ENCODE assay signal across 27 cellular contexts in the genomic region with DNA sequence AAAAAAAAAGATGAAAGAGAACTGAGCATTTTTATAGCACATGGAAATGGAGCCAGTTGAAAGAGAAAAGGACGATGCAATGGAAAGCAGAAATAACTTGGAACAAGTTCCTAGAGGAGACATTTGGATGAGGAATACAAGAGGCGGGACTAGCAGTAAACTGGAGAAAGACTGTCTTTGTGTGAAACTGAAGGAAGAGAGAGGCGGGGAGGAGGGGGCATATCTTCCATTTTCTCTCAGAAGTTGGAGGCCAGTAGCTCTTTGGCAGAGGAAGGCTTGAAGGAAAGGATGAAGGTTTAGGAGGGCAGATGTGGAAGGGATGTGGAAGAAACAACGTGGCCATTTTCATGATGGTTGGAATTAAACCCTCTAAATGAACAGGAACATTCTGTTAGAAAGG. TPM values are rescaled to one million over a fixed set of nuclear protein-coding genes. Genes with fewer than 3 reads are reported as not detected.
DNase-seq lines count a peak whose midpoint lies in the region; ATAC-seq, FAIRE-seq and TF ChIP-seq lines count a peak whose summit lies in the region.
"Had no signal": no experiment of that assay in that cellular context is flagged by ENCODE, and none has a peak within 500 bp of the region (broad histone marks: within the 10 kb centered on the region; RNA-seq: fewer than 3 reads in every experiment).

No MANE protein-coding gene starts in this region.

- peak overlapping the region; percentile 62 for H3K4me2 ChIP-seq in HepG2 (ENCODE audit: low read depth, low read length)

- no peaks in the 10 kb centered on the region for H3K27me3 ChIP-seq in HepG2 (ENCODE audit: control insufficient read depth in 1 of 2, insufficient read depth in 2 of 2, low read length in 2 of 2)
- H3K27me3 ChIP-seq in right lobe of liver = no peaks in the 10 kb centered on the region
- H3K27me3 ChIP-seq in right cardiac atrium (ENCODE audit: control insufficient read depth, insufficient read depth) = no peaks in the 10 kb centered on the region
- H3K27me3 ChIP-seq in rectal smooth muscle tissue (ENCODE audit: control insufficient read depth, insufficient read depth, low read length) = no peaks in the 10 kb centered on the region
- no peaks in the 10 kb centered on the region for H3K27me3 ChIP-seq in spleen (replicated peaks in 1 of 7)
- H3K27me3 ChIP-seq: pancreas had no signal

- TF ChIP-seq POLR2A in HepG2 (IDR thresholded peaks at IDR 0.05; ENCODE audit: insufficient read depth in 1 of 2, low read depth in 2 of 2, low read length in 2 of 2) (no peak), right lobe of liver (IDR thresholded peaks at IDR 0.05) (no peak), spleen (IDR thresholded peaks at IDR 0.05) (no peak)

- H3K9ac ChIP-seq in HepG2 (ENCODE audit: insufficient read depth, low read depth, low read length) (peak overlapping the region; percentile 78), rectal smooth muscle tissue (ENCODE audit: low read length) (no peak overlapping the region)

- H2AFZ ChIP-seq in HepG2 (ENCODE audit: low read length) = no peak overlapping the region

- DNase-seq in HepG2 (ENCODE audit: low spot score) (peak; percentile 51), right lobe of liver (no peak), right cardiac atrium (no peak), spleen (no peak), GDM1 (lab: John Stamatoyannopoulos, UW) (no peak), NCI-H1930 (lab: John Stamatoyannopoulos, UW) (no peak)
- DNase-seq: activated CD4-positive, alpha-beta T cell treated with anti-CD3 and anti-CD28 coated beads, Interleukin-2, amount 10 ng/mL, durations not matched to agents 7 days and 5 days; activated CD8-positive, alpha-beta memory T cell treated with anti-CD3 and anti-CD28 coated beads, Interleukin-2, amount 10 ng/mL, durations not matched to agents 7 days and 5 days; activated naive CD4-positive, alpha-beta T cell treated with anti-CD3 and anti-CD28 coated beads, Interleukin-2, amount 50 U/mL, for 16 hours; Calu3; erythroblast; gastrocnemius medialis; naive thymus-derived CD8-positive, alpha-beta T cell; NCI-H1105; NCI-H2107; NK-92 treated with Interleukin-12 subunit alpha and Interleukin-12 subunit beta, amount 100 ng/mL, for 24 hours; pancreas; stimulated activated CD4-positive, alpha-beta T cell treated with anti-CD3 and anti-CD28 coated beads, Interleukin-4, amount 100 ng/mL, for 1 hour; stimulated activated naive CD4-positive, alpha-beta T cell had no signal

- H3K4me1 ChIP-seq in HepG2 (ENCODE audit: insufficient read depth, low read length) = peaks cover 87% of the 10 kb centered on the region
- peaks cover 0 to 9% (median 0%) of the 10 kb centered on the region in 4 donors for H3K4me1 ChIP-seq in right lobe of liver
- H3K4me1 ChIP-seq in right cardiac atrium (ENCODE audit: control insufficient read depth, insufficient read depth, low read length) = peaks cover 4% of the 10 kb centered on the region
- peaks cover 25% of the 10 kb centered on the region for H3K4me1 ChIP-seq in rectal smooth muscle tissue (ENCODE audit: control insufficient read depth, insufficient read depth, low read length)
- peaks cover 0 to 21% (median 12%) of the 10 kb centered on the region in 6 donors for H3K4me1 ChIP-seq in spleen
- H3K4me1 ChIP-seq: gastrocnemius medialis had no signal

- TF ChIP-seq CTCF in HepG2 (CRISPR knock-in tag; IDR thresholded peaks at IDR 0.05) (no peak), right lobe of liver (IDR thresholded peaks at IDR 0.05) (no peak), spleen (IDR thresholded peaks at IDR 0.05 in 8 of 11, conservative IDR thresholded peaks at IDR 0.05 in 3 of 11) (no peak)

- TF ChIP-seq EP300 in HepG2 (IDR thresholded peaks at IDR 0.05; ENCODE audit: low read depth in 2 of 2, low read length in 2 of 2) (no peak), HepG2 (CRISPR knock-in tag; IDR thresholded peaks at IDR 0.05; ENCODE audit: borderline replicate concordance) (no peak)

- H3K9me3 ChIP-seq in HepG2 (ENCODE audit: low read length) = no peaks in the 10 kb centered on the region
- H3K9me3 ChIP-seq in right lobe of liver = no peaks in the 10 kb centered on the region
- no peaks in the 10 kb centered on the region for H3K9me3 ChIP-seq in right cardiac atrium (ENCODE audit: control insufficient read depth, low read length)
- H3K9me3 ChIP-seq in spleen = no peaks in the 10 kb centered on the region
- H3K9me3 ChIP-seq: gastrocnemius medialis, pancreas had no signal

- FAIRE-seq in HepG2 (lab: Jason Lieb, UNC) = no peak
- FAIRE-seq: H1, pancreas had no signal

- no peaks in the 10 kb centered on the region for H4K20me1 ChIP-seq in HepG2 (ENCODE audit: insufficient read depth, low read length)

- TF ChIP-seq RAD21 in HepG2 (CRISPR knock-in tag; IDR thresholded peaks at IDR 0.05) = no peak

- POLR2A ChIA-PET in HepG2 (lab: Yijun Ruan, JAX) = interaction anchor here (0.7 to 3.1 kb wide), 13 partner anchors 9 to 403 kb away, joined by 3 to 48 read pairs (median 11); partner anchors contain the start of genes CD2AP and TNFRSF21

- in situ Hi-C loops in HepG2 (cut with HindIII; ENCODE audit: extremely low pct_ligation_motif_present, low pct_unique_long_range_greater_than_20kb) = no loop called here

- H3K79me2 ChIP-seq in HepG2 (ENCODE audit: insufficient read depth, low read length) = no peaks in the 10 kb centered on the region

- CTCF ChIA-PET in HepG2 (lab: Yijun Ruan, JAX; ENCODE audit: low intra/inter-chr PET ratio, low total read pairs) = no interaction called here

- ATAC-seq in HepG2 (no peak), right lobe of liver (no peak), right cardiac atrium (peak; percentile 48 to 61), GM21367 (IDR thresholded peaks at IDR 0.05; ENCODE audit: unreplicated experiment) (no peak)
- ATAC-seq: activated CD8-positive, alpha-beta memory T cell treated with anti-CD3 and anti-CD28 coated beads, Interleukin-2, amount 10 ng/mL, durations not matched to agents 7 days and 5 days; gastrocnemius medialis; naive thymus-derived CD8-positive, alpha-beta T cell; Panc1 had no signal

- intact Hi-C loops in HepG2 (cut with micrococcal nuclease; ENCODE audit: unreplicated experiment) (loop anchor here (1.0 to 5.0 kb wide), 3 partner anchors 19 to 402 kb away; partner anchors contain the start of genes CD2AP and TNFRSF21), right lobe of liver (cut with DNase I) (no loop called here), right cardiac atrium (cut with DNase I) (no loop called here), spleen (cut with DNase I; ENCODE audit: low total_unique reads) (no loop called here)

- 87% methylated on average over 4 of the region's 4 CpGs for WGBS in HepG2 (ENCODE audit: low lambda C conversion rate)
- 60% methylated on average over 4 of the region's 4 CpGs for WGBS in right lobe of liver (ENCODE audit: insufficient coverage, low coverage, low lambda C conversion rate, missing lambda C conversion rate)
- 57% methylated on average over 4 of the region's 4 CpGs for WGBS in right cardiac atrium
- 78 to 89% (median 83%) methylated on average over 4 of the region's 4 CpGs for WGBS in spleen, 5 donors

- H3K36me3 ChIP-seq in HepG2 (replicated peaks in 1 of 2; ENCODE audit: control insufficient read depth in 1 of 2, insufficient read depth in 2 of 2, low read length in 2 of 2) = no peaks in the 10 kb centered on the region
- H3K36me3 ChIP-seq in right lobe of liver = no peaks in the 10 kb centered on the region
- H3K36me3 ChIP-seq in rectal smooth muscle tissue (ENCODE audit: control insufficient read depth, insufficient read depth, low read length) = no peaks in the 10 kb centered on the region
- H3K36me3 ChIP-seq in spleen = no peaks in the 10 kb centered on the region
- H3K36me3 ChIP-seq: gastrocnemius medialis, pancreas had no signal

- BruUV-seq in HepG2 (replicated peaks; lab: Mats Ljungman, UMichigan) = no TSS peak

- H3K27ac ChIP-seq in HepG2 (ENCODE audit: extremely low read length, insufficient read depth, low read length) = peak overlapping the region; percentile 93
- H3K27ac ChIP-seq in right lobe of liver = no peak overlapping the region
- no peak overlapping the region for H3K27ac ChIP-seq in right cardiac atrium (ENCODE audit: low read length)
- H3K27ac ChIP-seq in rectal smooth muscle tissue (ENCODE audit: low read depth, low read length) = peak overlapping the region; percentile 80
- H3K27ac ChIP-seq in spleen = peak overlapping the region in 2 of 8 donors; percentile 55
- H3K27ac ChIP-seq: VCaP had no signal

- peak overlapping the region in 1 of 3 experiments; percentile 11; a peak in 1 of 6 replicates for H3K4me3 ChIP-seq in HepG2 (replicated peaks in 1 of 3; ENCODE audit: insufficient read depth in 1 of 3, low read depth in 2 of 3, low read length in 3 of 3)
- no peak overlapping the region for H3K4me3 ChIP-seq in right lobe of liver
- no peak overlapping the region for H3K4me3 ChIP-seq in right cardiac atrium (ENCODE audit: low read length)
- no peak overlapping the region for H3K4me3 ChIP-seq in rectal smooth muscle tissue (ENCODE audit: low read length)
- no peak overlapping the region for H3K4me3 ChIP-seq in spleen
- H3K4me3 ChIP-seq: gastrocnemius medialis, pancreas had no signal

RNA-seq across cellular contexts. Expression of gene ADGRF1, which starts 33.0 kb away (rescaled TPM):
- not detected in 2 replicates for total RNA-seq in HepG2 (2016; rRNA removed; fragmentation: Illumina TruSeq; extraction: Trizol)
- not detected in 2 replicates for total RNA-seq in HepG2 (2016; cell fraction: cytosol; rRNA removed; fragmentation: Illumina TruSeq; extraction: Trizol; ENCODE audit: low read depth)
- total RNA-seq in HepG2 (2016; cell fraction: insoluble cytoplasmic fraction; rRNA removed; fragmentation: Illumina TruSeq; extraction: Trizol) = not detected in 2 replicates
- not detected in 2 replicates for total RNA-seq in HepG2 (2016; cell fraction: membrane; rRNA removed; fragmentation: Illumina TruSeq; extraction: Trizol)
- not detected in 2 replicates for total RNA-seq in HepG2 (2016; cell fraction: nucleus; rRNA removed; fragmentation: Illumina TruSeq; extraction: Trizol)
- not detected in 2 replicates for polyA plus RNA-seq in HepG2 (2011; rRNA removed)
- polyA plus RNA-seq in HepG2 (2011; cell fraction: cytosol; rRNA removed) = 0.03 TPM in 1 of 2 replicates, not detected in the other
- not detected in 2 replicates for polyA plus RNA-seq in HepG2 (2011; cell fraction: nucleus; rRNA removed)
- not detected in 2 replicates for polyA plus RNA-seq in HepG2 (2012)
- polyA plus RNA-seq in HepG2 (2016; cell fraction: cytosol; fragmentation: Illumina TruSeq; extraction: Trizol; ENCODE audit: low read depth) = not detected in 2 replicates
- polyA plus RNA-seq in HepG2 (2016; cell fraction: insoluble cytoplasmic fraction; fragmentation: Illumina TruSeq; extraction: Trizol; ENCODE audit: low read depth) = not detected in 2 replicates
- polyA plus RNA-seq in HepG2 (2016; cell fraction: membrane; fragmentation: Illumina TruSeq; extraction: Trizol; ENCODE audit: low read depth) = not detected in 2 replicates
- polyA plus RNA-seq in HepG2 (2016; cell fraction: nucleus; fragmentation: Illumina TruSeq; extraction: Trizol; ENCODE audit: insufficient read depth, low read depth) = not detected in 2 replicates
- polyA minus RNA-seq in HepG2 (2011; rRNA and poly(A)+ RNA removed; ENCODE audit: low replicate concordance) = not detected in 2 replicates
- polyA minus RNA-seq in HepG2 (2011; cell fraction: cytosol; rRNA and poly(A)+ RNA removed) = not detected in 2 replicates
- polyA minus RNA-seq in HepG2 (2011; cell fraction: nucleus; rRNA and poly(A)+ RNA removed) = not detected in 2 replicates
- not detected for total RNA-seq in right lobe of liver
- total RNA-seq in right cardiac atrium = not detected
- polyA plus RNA-seq in right cardiac atrium = not detected
- 1 to 10 TPM in 1 of 7 donors, under 1 TPM in 2, not detected in 4; 0.14 to 1.6 (median 0.51) TPM for total RNA-seq in spleen
- under 1 TPM in 2 of 3 donors, not detected in 1; 0.13 to 0.32 TPM for polyA plus RNA-seq in spleen
- total RNA-seq: activated CD4-positive, alpha-beta T cell treated with anti-CD3 and anti-CD28 coated beads, Interleukin-2, amount 10 ng/mL, durations not matched to agents 7 days and 5 days; activated CD8-positive, alpha-beta memory T cell treated with anti-CD3 and anti-CD28 coated beads, Interleukin-2, amount 10 ng/mL, durations not matched to agents 7 days and 5 days; Daoy; gastrocnemius medialis; H1; naive thymus-derived CD8-positive, alpha-beta T cell; NCI-H460; T-helper 2 cell treated with Interferon-gamma antibody and Interleukin-4, amounts not matched to agents 100 ng/mL and 5 ng/mL, for 36 hours had no signal
- polyA plus RNA-seq: H1; naive thymus-derived CD8-positive, alpha-beta T cell had no signal

Comparison
In these comparisons a context has a peak if more than half of its experiments do, and no peak if none do; other contexts are left out.
1. H3K27ac ChIP-seq: peak in HepG2 (single experiment) and rectal smooth muscle tissue (single experiment); none in right lobe of liver (0 of 3) and right cardiac atrium (single experiment).
2. ATAC-seq: peak in right cardiac atrium (2 of 2); none in HepG2 (single experiment), right lobe of liver (0 of 4) and GM21367 (single experiment).